In the genomic region with DNA sequence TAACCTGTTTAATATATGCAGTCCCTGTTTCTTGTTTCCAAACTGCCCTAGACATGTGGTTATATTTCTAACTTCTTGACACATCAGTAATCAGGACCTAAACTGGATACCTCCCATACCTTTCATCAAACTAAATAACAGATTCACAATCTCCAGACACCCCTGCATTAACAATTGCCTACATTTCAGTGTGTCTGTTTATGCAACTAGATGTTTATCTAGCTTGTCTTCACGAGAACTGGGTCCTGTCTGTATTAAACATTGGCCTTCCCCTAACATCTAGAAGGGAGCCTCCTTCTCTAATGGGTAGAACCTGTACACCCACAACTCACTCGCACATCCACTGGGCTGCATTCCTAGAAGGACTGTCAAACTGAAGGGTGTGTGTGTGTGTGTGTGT, we compare ENCODE assay signal across 1 cellular context.
TF ChIP-seq lines count a peak whose summit lies in the region.

No MANE protein-coding gene starts in this region.

TF ChIP-seq in SK-N-SH treated with all-trans-retinoic acid at 6 μM for 48 hours, 23 proteins besides CTCF, POLR2A, EP300 and RAD21 (continued from another document):
- TF ChIP-seq, protein P1, sequence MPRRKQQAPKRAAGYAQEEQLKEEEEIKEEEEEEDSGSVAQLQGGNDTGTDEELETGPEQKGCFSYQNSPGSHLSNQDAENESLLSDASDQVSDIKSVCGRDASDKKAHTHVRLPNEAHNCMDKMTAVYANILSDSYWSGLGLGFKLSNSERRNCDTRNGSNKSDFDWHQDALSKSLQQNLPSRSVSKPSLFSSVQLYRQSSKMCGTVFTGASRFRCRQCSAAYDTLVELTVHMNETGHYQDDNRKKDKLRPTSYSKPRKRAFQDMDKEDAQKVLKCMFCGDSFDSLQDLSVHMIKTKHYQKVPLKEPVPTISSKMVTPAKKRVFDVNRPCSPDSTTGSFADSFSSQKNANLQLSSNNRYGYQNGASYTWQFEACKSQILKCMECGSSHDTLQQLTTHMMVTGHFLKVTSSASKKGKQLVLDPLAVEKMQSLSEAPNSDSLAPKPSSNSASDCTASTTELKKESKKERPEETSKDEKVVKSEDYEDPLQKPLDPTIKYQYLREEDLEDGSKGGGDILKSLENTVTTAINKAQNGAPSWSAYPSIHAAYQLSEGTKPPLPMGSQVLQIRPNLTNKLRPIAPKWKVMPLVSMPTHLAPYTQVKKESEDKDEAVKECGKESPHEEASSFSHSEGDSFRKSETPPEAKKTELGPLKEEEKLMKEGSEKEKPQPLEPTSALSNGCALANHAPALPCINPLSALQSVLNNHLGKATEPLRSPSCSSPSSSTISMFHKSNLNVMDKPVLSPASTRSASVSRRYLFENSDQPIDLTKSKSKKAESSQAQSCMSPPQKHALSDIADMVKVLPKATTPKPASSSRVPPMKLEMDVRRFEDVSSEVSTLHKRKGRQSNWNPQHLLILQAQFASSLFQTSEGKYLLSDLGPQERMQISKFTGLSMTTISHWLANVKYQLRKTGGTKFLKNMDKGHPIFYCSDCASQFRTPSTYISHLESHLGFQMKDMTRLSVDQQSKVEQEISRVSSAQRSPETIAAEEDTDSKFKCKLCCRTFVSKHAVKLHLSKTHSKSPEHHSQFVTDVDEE (CRISPR knock-in tag; IDR thresholded peaks at IDR 0.05) = no peak
- TF ChIP-seq ISL1 (CRISPR knock-in tag; IDR thresholded peaks at IDR 0.05) (no peak), TCF4 (CRISPR knock-in tag; IDR thresholded peaks at IDR 0.05; ENCODE audit: borderline replicate concordance) (no peak), BACH2 (CRISPR knock-in tag; IDR thresholded peaks at IDR 0.05; ENCODE audit: borderline replicate concordance) (no peak), SNAI2 (CRISPR knock-in tag; IDR thresholded peaks at IDR 0.05) (no peak), ZNF8 (CRISPR knock-in tag; IDR thresholded peaks at IDR 0.05) (no peak), ZFP30 (CRISPR knock-in tag; IDR thresholded peaks at IDR 0.05) (no peak), ARNTL (CRISPR knock-in tag; IDR thresholded peaks at IDR 0.05; ENCODE audit: borderline replicate concordance, low read depth) (no peak), ESRRG (CRISPR knock-in tag; IDR thresholded peaks at IDR 0.05) (no peak)
- TF ChIP-seq, protein P2, sequence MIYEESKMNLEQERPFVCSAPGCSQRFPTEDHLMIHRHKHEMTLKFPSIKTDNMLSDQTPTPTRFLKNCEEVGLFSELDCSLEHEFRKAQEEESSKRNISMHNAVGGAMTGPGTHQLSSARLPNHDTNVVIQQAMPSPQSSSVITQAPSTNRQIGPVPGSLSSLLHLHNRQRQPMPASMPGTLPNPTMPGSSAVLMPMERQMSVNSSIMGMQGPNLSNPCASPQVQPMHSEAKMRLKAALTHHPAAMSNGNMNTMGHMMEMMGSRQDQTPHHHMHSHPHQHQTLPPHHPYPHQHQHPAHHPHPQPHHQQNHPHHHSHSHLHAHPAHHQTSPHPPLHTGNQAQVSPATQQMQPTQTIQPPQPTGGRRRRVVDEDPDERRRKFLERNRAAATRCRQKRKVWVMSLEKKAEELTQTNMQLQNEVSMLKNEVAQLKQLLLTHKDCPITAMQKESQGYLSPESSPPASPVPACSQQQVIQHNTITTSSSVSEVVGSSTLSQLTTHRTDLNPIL (CRISPR knock-in tag; IDR thresholded peaks at IDR 0.05; ENCODE audit: low read depth) = no peak
